1 cellular context compared by ENCODE assay signal in the genomic region with DNA sequence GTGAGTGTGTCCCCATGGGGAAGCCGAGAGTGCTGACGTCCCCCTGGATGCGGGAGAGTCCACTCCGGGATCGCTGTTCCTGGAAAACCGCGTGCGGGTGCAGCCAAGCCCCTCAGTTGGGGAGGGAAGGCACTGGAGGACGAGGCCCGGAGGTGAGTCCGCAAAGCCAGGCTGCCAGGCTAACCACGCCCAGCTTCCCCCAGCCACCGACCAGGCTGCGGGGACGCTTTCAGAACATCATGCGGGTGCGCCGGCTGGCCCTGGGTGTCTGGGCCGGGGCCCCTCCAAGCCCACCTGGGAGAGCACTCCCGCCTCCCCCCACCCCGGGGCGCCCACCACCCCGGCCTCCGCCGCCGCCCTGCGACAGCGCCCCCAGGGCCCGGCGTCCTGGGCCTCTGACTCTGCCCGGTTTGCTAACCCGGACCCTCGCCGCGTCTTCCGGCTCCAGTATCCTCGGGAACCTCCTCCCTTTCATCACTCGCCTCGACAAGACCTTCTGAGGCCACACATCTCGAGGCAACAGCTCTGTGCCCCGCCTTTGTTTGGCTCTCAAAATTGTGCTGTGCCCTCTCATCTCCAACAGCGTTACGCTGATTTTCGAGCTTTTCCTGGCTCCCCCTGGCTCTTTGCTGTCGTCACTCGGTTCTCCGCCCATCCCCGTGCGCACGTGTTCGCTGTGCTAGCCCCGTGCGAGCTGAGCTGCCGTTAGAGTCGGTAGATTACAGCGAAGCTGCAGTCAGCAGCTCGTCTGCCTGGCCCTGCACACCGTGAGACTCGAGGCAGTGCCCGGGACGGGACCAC.
TF ChIP-seq lines count a peak whose summit lies in the region.

No MANE protein-coding gene starts in this region.

TF ChIP-seq in HepG2, 621 proteins besides CTCF, POLR2A, EP300 and RAD21 (continued from another document):
- TF ChIP-seq MNT (IDR thresholded peaks at IDR 0.05) (peak; percentile 57), KAT8 (CRISPR knock-in tag; IDR thresholded peaks at IDR 0.05) (no peak), RORA (CRISPR knock-in tag; IDR thresholded peaks at IDR 0.05) (no peak), ZNF629 (CRISPR knock-in tag; conservative IDR thresholded peaks at IDR 0.05) (no peak)
TF ChIP-seq in HepG2: peak in this region for 2.
